Comparison of ENCODE assay signal across 21 cellular contexts in the genomic region with DNA sequence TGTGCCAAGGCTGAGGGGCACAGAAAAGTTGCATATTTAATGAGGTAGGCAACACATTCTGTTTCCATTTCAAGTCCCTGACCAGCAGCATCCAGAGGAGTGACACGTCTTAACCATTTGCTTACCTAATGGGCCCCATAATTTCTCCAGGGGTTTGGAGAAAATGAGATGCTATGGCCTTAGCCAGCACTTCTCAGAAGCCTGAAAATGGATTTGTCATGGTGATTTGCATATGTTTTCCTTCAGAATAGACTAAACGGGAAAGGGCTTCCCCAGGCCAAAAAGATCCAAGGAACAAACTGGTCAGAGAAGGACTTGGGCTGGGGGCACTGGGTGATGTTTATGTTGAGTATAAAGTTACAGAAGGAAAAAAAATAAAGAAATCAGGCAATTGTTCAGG. TPM values are rescaled to one million over a fixed set of nuclear protein-coding genes. Genes with fewer than 3 reads are reported as not detected.
"Had no signal": no experiment of that assay in that cellular context is flagged by ENCODE, and none has a peak within 500 bp of the region (broad histone marks: within the 10 kb centered on the region; RNA-seq: fewer than 3 reads in every experiment).

No MANE protein-coding gene starts in this region.

- FAIRE-seq: K562 had no signal

- H3K4me3 Mint-ChIP-seq: IgD-negative memory B cell had no signal

- H3K9ac ChIP-seq: KMS-11 had no signal

- DNase-seq: Kasumi-1, MM.1S, NCI-H1092 treated with DMSO at 0.1 percent for 48 hours, NCI-H1436, NCI-H187, NCI-H2029, NCI-H2081 treated with DMSO at 0.1 percent for 48 hours, NCI-H2171, NCI-H226, NCI-H446, NCI-H510A, NCI-H524 treated with DMSO at 0.1 percent for 48 hours, NCI-H774, SHP77 had no signal

- H3K27me3 Mint-ChIP-seq: IgD-negative memory B cell had no signal

- H3K4me3 ChIP-seq: K562 had no signal

- ATAC-seq: K562, SK-N-SH treated with all-trans-retinoic acid at 6 μM for 48 hours had no signal

- H3K4me1 Mint-ChIP-seq: IgD-negative memory B cell had no signal

- H3K27ac Mint-ChIP-seq: IgD-negative memory B cell had no signal

- H3K4me2 ChIP-seq: KMS-11 had no signal

- H3K27ac ChIP-seq: KMS-11, RWPE1 had no signal

RNA-seq across cellular contexts. Expression of a gene that starts 16.7 kb away (rescaled TPM):
- total RNA-seq: HT-29, M059J had no signal
- polyA plus RNA-seq: IgD-negative memory B cell, K562 had no signal

RNA-seq across cellular contexts. Expression of a gene that starts 55.7 kb away (rescaled TPM):
- polyA plus RNA-seq: IgD-negative memory B cell had no signal
